ENCODE assay signal across 19 cellular contexts in genomic region chr1:18934205-18935000, GRCh38. TPM values are rescaled to one million over a fixed set of nuclear protein-coding genes. Genes with fewer than 3 reads are reported as not detected.
DNase-seq lines count a peak whose midpoint lies in the region; ATAC-seq lines count a peak whose summit lies in the region.
"Had no signal": no experiment of that assay in that cellular context is flagged by ENCODE, and none has a peak within 500 bp of the region (broad histone marks: within the 10 kb centered on the region; RNA-seq: fewer than 3 reads in every experiment).

No MANE protein-coding gene starts in this region.

- H3K9me3 ChIP-seq in CD4-positive, CD25-positive, alpha-beta regulatory T cell (ENCODE audit: control insufficient read depth in 2 of 2, low read length in 2 of 2): no peaks in the 10 kb centered on the region
- no peaks in the 10 kb centered on the region for H3K9me3 ChIP-seq in T-helper 17 cell (ENCODE audit: control insufficient read depth, low read length, poor library complexity, severe bottlenecking)
- H3K9me3 ChIP-seq: lower lobe of right lung had no signal

- peaks cover 12 to 89% (median 65%) of the 10 kb centered on the region in 4 donors for H3K4me1 Mint-ChIP-seq in CD4-positive, CD25-positive, alpha-beta regulatory T cell
- peaks cover 65% of the 10 kb centered on the region for H3K4me1 Mint-ChIP-seq in T-helper 17 cell

- H3K27ac Mint-ChIP-seq in CD4-positive, CD25-positive, alpha-beta regulatory T cell: peak overlapping the region; percentile 62 to 96 (median 82)
- peak overlapping the region; percentile 88 for H3K27ac Mint-ChIP-seq in T-helper 17 cell
- H3K27ac Mint-ChIP-seq: activated naive CD4-positive, alpha-beta T cell treated with anti-CD3 and anti-CD28 coated beads, Interleukin-2, amount 10 ng/mL, durations not matched to agents 7 days and 5 days; type B pancreatic cell had no signal

- H3K4me1 ChIP-seq in CD4-positive, CD25-positive, alpha-beta regulatory T cell (ENCODE audit: control insufficient read depth, insufficient read depth, low read length, poor library complexity, severe bottlenecking): peaks cover 93% of the 10 kb centered on the region

- no peaks in the 10 kb centered on the region for H3K27me3 ChIP-seq in CD4-positive, CD25-positive, alpha-beta regulatory T cell (ENCODE audit: control insufficient read depth, insufficient read depth, low read length)

- peak overlapping the region; percentile 53 for H3K4me3 ChIP-seq in CD4-positive, CD25-positive, alpha-beta regulatory T cell (ENCODE audit: low read depth, low read length)
- H3K4me3 ChIP-seq: lower lobe of right lung had no signal

- H3K27ac ChIP-seq in CD4-positive, CD25-positive, alpha-beta regulatory T cell (ENCODE audit: insufficient read depth, low read length, poor library complexity, severe bottlenecking): peak overlapping the region; percentile 55
- H3K27ac ChIP-seq: lower lobe of right lung had no signal

- peak overlapping the region; percentile 39 to 84 (median 50) for H3K4me3 Mint-ChIP-seq in CD4-positive, CD25-positive, alpha-beta regulatory T cell
- peak overlapping the region; percentile 72 for H3K4me3 Mint-ChIP-seq in T-helper 17 cell
- H3K4me3 Mint-ChIP-seq: activated CD4-positive, alpha-beta memory T cell treated with anti-CD3 and anti-CD28 coated beads for 36 hours; activated naive CD4-positive, alpha-beta T cell treated with anti-CD3 and anti-CD28 coated beads, Interleukin-2, amount 10 ng/mL, durations not matched to agents 7 days and 5 days; type B pancreatic cell had no signal

- DNase-seq in NCI-H1417 (lab: John Stamatoyannopoulos, UW) (peak in 2 of 3 experiments; percentile 47 to 84), NCI-H1417 treated with DMSO at 0.1 percent for 48 hours (lab: John Stamatoyannopoulos, UW) (no peak), NCI-H2107 (lab: John Stamatoyannopoulos, UW) (peak; percentile 29), T-helper 17 cell (no peak), epidermal melanocyte (ENCODE audit: insufficient read length, low spot score) (no peak), SW480 (ENCODE audit: low spot score) (no peak)
- DNase-seq in CD4-positive, CD25-positive, alpha-beta regulatory T cell: peak in 1 of 3 donors; percentile 56
- DNase-seq: 8988T; activated CD4-positive, alpha-beta memory T cell treated with anti-CD3 and anti-CD28 coated beads for 36 hours; activated naive CD4-positive, alpha-beta T cell treated with anti-CD3 and anti-CD28 coated beads, Interleukin-2, amount 10 ng/mL, durations not matched to agents 7 days and 5 days; AML-193; foreskin melanocyte; lower lobe of right lung; NCI-H1436; stimulated activated CD4-positive, alpha-beta T cell treated with anti-CD3 and anti-CD28 coated beads, Interleukin-4, amount 100 ng/mL, for 1 hour; SW 1271 had no signal

- no peaks in the 10 kb centered on the region for H3K27me3 Mint-ChIP-seq in CD4-positive, CD25-positive, alpha-beta regulatory T cell
- H3K27me3 Mint-ChIP-seq in T-helper 17 cell: no peaks in the 10 kb centered on the region
- H3K27me3 Mint-ChIP-seq: activated CD4-positive, alpha-beta memory T cell treated with anti-CD3 and anti-CD28 coated beads for 36 hours; activated naive CD4-positive, alpha-beta T cell treated with anti-CD3 and anti-CD28 coated beads, Interleukin-2, amount 10 ng/mL, durations not matched to agents 7 days and 5 days had no signal

- H3K36me3 ChIP-seq in CD4-positive, CD25-positive, alpha-beta regulatory T cell (ENCODE audit: control insufficient read depth, insufficient read depth, low read length): no peaks in the 10 kb centered on the region
- H3K36me3 ChIP-seq: lower lobe of right lung had no signal

- no peak for ATAC-seq in CD4-positive, CD25-positive, alpha-beta regulatory T cell (ENCODE audit: low read depth in 2 of 2)
- ATAC-seq in T-helper 17 cell: peak; percentile 53
- no peak for ATAC-seq in GM18517 (IDR thresholded peaks at IDR 0.05; ENCODE audit: unreplicated experiment)
- ATAC-seq: HCT116, lower lobe of right lung had no signal

- no peaks in the 10 kb centered on the region for H3K36me3 Mint-ChIP-seq in CD4-positive, CD25-positive, alpha-beta regulatory T cell
- no peaks in the 10 kb centered on the region for H3K36me3 Mint-ChIP-seq in T-helper 17 cell (ENCODE audit: low read depth)
- H3K36me3 Mint-ChIP-seq: activated CD4-positive, alpha-beta memory T cell treated with anti-CD3 and anti-CD28 coated beads for 36 hours; activated naive CD4-positive, alpha-beta T cell treated with anti-CD3 and anti-CD28 coated beads, Interleukin-2, amount 10 ng/mL, durations not matched to agents 7 days and 5 days; type B pancreatic cell had no signal

- H3K9me3 Mint-ChIP-seq in CD4-positive, CD25-positive, alpha-beta regulatory T cell: no peaks in the 10 kb centered on the region
- H3K9me3 Mint-ChIP-seq: activated CD4-positive, alpha-beta memory T cell treated with anti-CD3 and anti-CD28 coated beads for 36 hours; activated naive CD4-positive, alpha-beta T cell treated with anti-CD3 and anti-CD28 coated beads, Interleukin-2, amount 10 ng/mL, durations not matched to agents 7 days and 5 days; type B pancreatic cell had no signal

RNA-seq across cellular contexts. Expression of gene IFFO2, which starts 22.1 kb away (rescaled TPM):
- total RNA-seq in CD4-positive, CD25-positive, alpha-beta regulatory T cell: 101 TPM
- polyA plus RNA-seq in CD4-positive, CD25-positive, alpha-beta regulatory T cell: 1 to 10 TPM; 1.4 to 4.7 (median 2.9) TPM
- 100 to 1,000 TPM in 1 of 2 donors, 10 to 100 TPM in 1; 99.8 to 119 TPM for total RNA-seq in T-helper 17 cell

RNA-seq across cellular contexts. Expression of gene ALDH4A1, which starts 32.0 kb away (rescaled TPM):
- 1.4 TPM for total RNA-seq in CD4-positive, CD25-positive, alpha-beta regulatory T cell
- polyA plus RNA-seq in CD4-positive, CD25-positive, alpha-beta regulatory T cell: 1 to 10 TPM; 1.0 to 2.0 (median 1.5) TPM
- 1 to 10 TPM; 1.1 to 1.2 TPM for total RNA-seq in T-helper 17 cell

Comparison
In these comparisons a context has a peak if more than half of its experiments do, and no peak if none do; other contexts are left out.
1. DNase-seq: peak in NCI-H1417 (2 of 3) and NCI-H2107 (single experiment); none in NCI-H1417 treated with DMSO at 0.1 percent for 48 hours (single experiment), T-helper 17 cell (0 of 3), epidermal melanocyte (single experiment) and SW480 (single experiment).